ENCODE assay signal across 30 cellular contexts in genomic region chr1:214678386-214678785, GRCh38.
DNase-seq lines count a peak whose midpoint lies in the region; ATAC-seq and TF ChIP-seq lines count a peak whose summit lies in the region.
"Had no signal": no experiment of that assay in that cellular context is flagged by ENCODE, and none has a peak within 500 bp of the region (broad histone marks: within the 10 kb centered on the region; RNA-seq: fewer than 3 reads in every experiment).

No MANE protein-coding gene starts in this region.

- no peaks in the 10 kb centered on the region for H3K36me3 ChIP-seq in hepatocyte (replicated peaks; ENCODE audit: insufficient read depth, low read depth)
- H3K36me3 ChIP-seq: right atrium auricular region had no signal

- no peaks in the 10 kb centered on the region for H3K9me2 ChIP-seq in hepatocyte (replicated peaks; ENCODE audit: insufficient read depth)
- H3K9me2 ChIP-seq: SK-N-SH had no signal

- no peak overlapping the region for H3K4me2 ChIP-seq in hepatocyte
- H3K4me2 ChIP-seq: SK-N-SH had no signal

- H3K27me3 Mint-ChIP-seq in Calu3 (ENCODE audit: unreplicated experiment) = no peaks in the 10 kb centered on the region
- peaks cover 17 to 19% of the 10 kb centered on the region in 2 donors for H3K27me3 Mint-ChIP-seq in natural killer cell treated with Interleukin-12 subunit alpha and Interleukin-12 subunit beta and Interleukin-15 and Interleukin-18, amount 100 ng/mL, for 72 hours

- intact Hi-C loops in Calu3 (cut with micrococcal nuclease; ENCODE audit: unreplicated experiment) = no loop called here

- in situ Hi-C loops in astrocyte of the spinal cord (cut with HindIII; ENCODE audit: low sequenced_read_pairs) = no loop called here

- H3K4me1 Mint-ChIP-seq in Calu3 (ENCODE audit: low read depth, unreplicated experiment) = no peaks in the 10 kb centered on the region
- peaks cover 0 to 4% of the 10 kb centered on the region in 2 donors for H3K4me1 Mint-ChIP-seq in natural killer cell treated with Interleukin-12 subunit alpha and Interleukin-12 subunit beta and Interleukin-15 and Interleukin-18, amount 100 ng/mL, for 72 hours (ENCODE audit: low read depth in 2 of 2)
- H3K4me1 Mint-ChIP-seq: activated CD4-positive, alpha-beta memory T cell treated with anti-CD3 and anti-CD28 coated beads, Interleukin-2, amount 10 ng/mL, durations not matched to agents 7 days and 5 days; activated naive CD4-positive, alpha-beta T cell treated with anti-CD3 and anti-CD28 coated beads, Interleukin-2, amount 50 U/mL, for 24 hours; B cell; central memory CD8-positive, alpha-beta T cell; IgD-negative memory B cell; stimulated activated effector memory CD8-positive, alpha-beta T cell treated with anti-CD3 and anti-CD28 coated beads, Interleukin-12 subunit alpha, Interleukin-12 subunit beta, amount 100 ng/mL, for 72 hours had no signal

- H3K27ac ChIP-seq in hepatocyte = peak overlapping the region; percentile 67
- H3K27ac ChIP-seq: HL-60, parathyroid adenoma, right atrium auricular region had no signal

- WGBS in hepatocyte (ENCODE audit: low lambda C conversion rate, missing lambda C conversion rate) = 53% methylated on average over 2 of the region's 2 CpGs

- H3K9me3 ChIP-seq in hepatocyte (ENCODE audit: low read depth) = no peaks in the 10 kb centered on the region
- H3K9me3 ChIP-seq: right atrium auricular region had no signal

- ATAC-seq in natural killer cell treated with Interleukin-12 subunit alpha and Interleukin-12 subunit beta and Interleukin-15 and Interleukin-18, amount 100 ng/mL, for 72 hours = no peak
- ATAC-seq: HCT116; stimulated activated effector memory CD8-positive, alpha-beta T cell treated with anti-CD3 and anti-CD28 coated beads, Interleukin-12 subunit alpha, Interleukin-12 subunit beta, amount 100 ng/mL, for 72 hours had no signal

- H3K4me3 Mint-ChIP-seq in Calu3 (ENCODE audit: low read depth, unreplicated experiment) = no peak overlapping the region
- no peak overlapping the region for H3K4me3 Mint-ChIP-seq in natural killer cell treated with Interleukin-12 subunit alpha and Interleukin-12 subunit beta and Interleukin-15 and Interleukin-18, amount 100 ng/mL, for 72 hours
- H3K4me3 Mint-ChIP-seq: activated CD4-positive, alpha-beta memory T cell treated with anti-CD3 and anti-CD28 coated beads, Interleukin-2, amount 10 ng/mL, durations not matched to agents 7 days and 5 days; activated naive CD4-positive, alpha-beta T cell treated with anti-CD3 and anti-CD28 coated beads, Interleukin-2, amount 50 U/mL, for 24 hours; B cell; central memory CD8-positive, alpha-beta T cell; IgD-negative memory B cell; stimulated activated effector memory CD8-positive, alpha-beta T cell treated with anti-CD3 and anti-CD28 coated beads, Interleukin-12 subunit alpha, Interleukin-12 subunit beta, amount 100 ng/mL, for 72 hours; type B pancreatic cell had no signal

- peaks cover 4% of the 10 kb centered on the region for H3K4me1 ChIP-seq in hepatocyte (ENCODE audit: insufficient read depth)
- H3K4me1 ChIP-seq: parathyroid adenoma, right atrium auricular region had no signal

- no peaks in the 10 kb centered on the region for H4K20me1 ChIP-seq in hepatocyte (ENCODE audit: insufficient read depth, poor library complexity, severe bottlenecking)

- no peak overlapping the region for H2AFZ ChIP-seq in hepatocyte
- H2AFZ ChIP-seq: parathyroid adenoma had no signal

- no peaks in the 10 kb centered on the region for H3K9me3 Mint-ChIP-seq in Calu3 (ENCODE audit: low read depth, unreplicated experiment)
- no peaks in the 10 kb centered on the region for H3K9me3 Mint-ChIP-seq in natural killer cell treated with Interleukin-12 subunit alpha and Interleukin-12 subunit beta and Interleukin-15 and Interleukin-18, amount 100 ng/mL, for 72 hours
- H3K9me3 Mint-ChIP-seq: activated naive CD4-positive, alpha-beta T cell treated with anti-CD3 and anti-CD28 coated beads, Interleukin-2, amount 50 U/mL, for 24 hours; stimulated activated effector memory CD8-positive, alpha-beta T cell treated with anti-CD3 and anti-CD28 coated beads, Interleukin-12 subunit alpha, Interleukin-12 subunit beta, amount 100 ng/mL, for 72 hours had no signal

- no peak overlapping the region for H3K27ac Mint-ChIP-seq in Calu3 (ENCODE audit: unreplicated experiment)
- no peak overlapping the region for H3K27ac Mint-ChIP-seq in natural killer cell treated with Interleukin-12 subunit alpha and Interleukin-12 subunit beta and Interleukin-15 and Interleukin-18, amount 100 ng/mL, for 72 hours
- H3K27ac Mint-ChIP-seq: activated CD4-positive, alpha-beta memory T cell treated with anti-CD3 and anti-CD28 coated beads, Interleukin-2, amount 10 ng/mL, durations not matched to agents 7 days and 5 days; activated naive CD4-positive, alpha-beta T cell treated with anti-CD3 and anti-CD28 coated beads, Interleukin-2, amount 50 U/mL, for 24 hours; B cell; IgD-negative memory B cell; stimulated activated effector memory CD8-positive, alpha-beta T cell treated with anti-CD3 and anti-CD28 coated beads, Interleukin-12 subunit alpha, Interleukin-12 subunit beta, amount 100 ng/mL, for 72 hours; type B pancreatic cell had no signal

- no TSS peak for BruUV-seq in Calu3 (replicated peaks; lab: Mats Ljungman, UMichigan)

- CTCF ChIA-PET in Calu3 (lab: Charles Lee) = interaction anchor here (0.7 kb wide), 1 partner anchor 1687 kb away, joined by 3 read pairs; no protein-coding TSS in a partner anchor

- H3K27me3 ChIP-seq in hepatocyte = no peaks in the 10 kb centered on the region
- H3K27me3 ChIP-seq: right atrium auricular region had no signal

- no peak overlapping the region for H3K4me3 ChIP-seq in astrocyte of the spinal cord (ENCODE audit: low read depth, low read length)
- H3K4me3 ChIP-seq in hepatocyte = no peak overlapping the region
- H3K4me3 ChIP-seq: right atrium auricular region had no signal

- H3K79me2 ChIP-seq in hepatocyte = no peaks in the 10 kb centered on the region
- H3K79me2 ChIP-seq: parathyroid adenoma had no signal

- DNase-seq in Calu3 (peak; percentile 15), HuH-7 (ENCODE audit: low spot score) (peak; percentile 43), astrocyte of the spinal cord (ENCODE audit: low read depth, low spot score) (peak; percentile 58), hepatocyte (ENCODE audit: low spot score) (peak; percentile 74), NCI-H446 treated with DMSO at 0.1 percent for 48 hours (lab: John Stamatoyannopoulos, UW) (no peak), NCI-H1417 (lab: John Stamatoyannopoulos, UW) (no peak), GM20000 (ENCODE audit: low spot score) (no peak)
- DNase-seq in natural killer cell treated with Interleukin-12 subunit alpha and Interleukin-12 subunit beta and Interleukin-15 and Interleukin-18, amount 100 ng/mL, for 72 hours (ENCODE audit: low spot score) = no peak
- DNase-seq: activated CD4-positive, alpha-beta memory T cell treated with anti-CD3 and anti-CD28 coated beads, Interleukin-2, amount 10 ng/mL, durations not matched to agents 7 days and 5 days; activated CD4-positive, alpha-beta T cell treated with anti-CD3 and anti-CD28 coated beads for 1 hour; activated CD8-positive, alpha-beta memory T cell treated with anti-CD3 and anti-CD28 coated beads, Interleukin-2, amount 50 U/mL, for 48 hours; anterior cingulate cortex; kidney glomerular epithelial cell; NCI-H1105 treated with DMSO at 0.1 percent for 48 hours; NCI-H2081 treated with DMSO at 0.1 percent for 48 hours; NCI-H345; SK-N-SH; stimulated activated CD4-positive, alpha-beta T cell treated with anti-CD3 and anti-CD28 coated beads, Interleukin-12 subunit alpha, Interleukin-12 subunit beta, amount 100 ng/mL, for 4 hours; stimulated activated CD4-positive, alpha-beta T cell treated with anti-CD3 and anti-CD28 coated beads, Interleukin-4, amount 100 ng/mL, for 24 hours; substantia nigra had no signal

- peaks cover 5% of the 10 kb centered on the region for H3K36me3 Mint-ChIP-seq in Calu3 (ENCODE audit: insufficient read depth, unreplicated experiment)
- H3K36me3 Mint-ChIP-seq in natural killer cell treated with Interleukin-12 subunit alpha and Interleukin-12 subunit beta and Interleukin-15 and Interleukin-18, amount 100 ng/mL, for 72 hours = no peaks in the 10 kb centered on the region
- H3K36me3 Mint-ChIP-seq: IgD-negative memory B cell; stimulated activated effector memory CD8-positive, alpha-beta T cell treated with anti-CD3 and anti-CD28 coated beads, Interleukin-12 subunit alpha, Interleukin-12 subunit beta, amount 100 ng/mL, for 72 hours had no signal

- TF ChIP-seq CTCF in Calu3 (IDR thresholded peaks at IDR 0.05; ENCODE audit: unreplicated experiment) = no peak
- no peak for TF ChIP-seq CTCF in astrocyte of the spinal cord (IDR thresholded peaks at IDR 0.05; ENCODE audit: low read depth, low read length)
- TF ChIP-seq CTCF in hepatocyte (IDR thresholded peaks at IDR 0.05; ENCODE audit: poor library complexity) = no peak
- TF ChIP-seq CTCF in GM20000 (IDR thresholded peaks at IDR 0.05; ENCODE audit: extremely low read depth, missing control alignments) = no peak

Comparison
In these comparisons a context has a peak if more than half of its experiments do, and no peak if none do; other contexts are left out.
1. DNase-seq: peak in Calu3 (single experiment), HuH-7 (single experiment), astrocyte of the spinal cord (single experiment) and hepatocyte (single experiment); none in natural killer cell treated with Interleukin-12 subunit alpha and Interleukin-12 subunit beta and Interleukin-15 and Interleukin-18, amount 100 ng/mL, for 72 hours (single experiment), NCI-H446 treated with DMSO at 0.1 percent for 48 hours (single experiment), NCI-H1417 (0 of 3) and GM20000 (single experiment).